In genomic region chr3:79604681-79605080, GRCh38 we compare ENCODE assay signal across 33 cellular contexts.
DNase-seq lines count a peak whose midpoint lies in the region; ATAC-seq, FAIRE-seq and TF ChIP-seq lines count a peak whose summit lies in the region.
"Had no signal": no experiment of that assay in that cellular context is flagged by ENCODE, and none has a peak within 500 bp of the region (broad histone marks: within the 10 kb centered on the region; RNA-seq: fewer than 3 reads in every experiment).

No MANE protein-coding gene starts in this region.

- no TSS peak for BruUV-seq in HepG2 (replicated peaks; lab: Mats Ljungman, UMichigan)

- POLR2A ChIA-PET in HepG2 (lab: Yijun Ruan, JAX), result no interaction called here

- H3K4me3 ChIP-seq in HepG2 (replicated peaks in 1 of 3; ENCODE audit: insufficient read depth in 1 of 3, low read depth in 2 of 3, low read length in 3 of 3), result no peak overlapping the region
- H3K4me3 ChIP-seq in right lobe of liver, result no peak overlapping the region
- no peak overlapping the region for H3K4me3 ChIP-seq in bronchial epithelial cell (ENCODE audit: low read depth, low read length)
- H3K4me3 ChIP-seq in aorta (ENCODE audit: low read length in 2 of 2), result no peak overlapping the region
- H3K4me3 ChIP-seq: adrenal gland, esophagus muscularis mucosa, GM23338, lower lobe of right lung, psoas muscle had no signal

- no peak for TF ChIP-seq CTCF in HepG2 (CRISPR knock-in tag; IDR thresholded peaks at IDR 0.05)
- no peak for TF ChIP-seq CTCF in right lobe of liver (IDR thresholded peaks at IDR 0.05)
- no peak for TF ChIP-seq CTCF in bronchial epithelial cell (IDR thresholded peaks at IDR 0.05; ENCODE audit: insufficient read depth, low read length, severe bottlenecking)
- no peak for TF ChIP-seq CTCF in mesothelial cell of epicardium (IDR thresholded peaks at IDR 0.05; ENCODE audit: unreplicated experiment)

- no peak for TF ChIP-seq RAD21 in HepG2 (CRISPR knock-in tag; IDR thresholded peaks at IDR 0.05)

- no peak overlapping the region for H3K4me3 Mint-ChIP-seq in mesothelial cell of epicardium
- no peak overlapping the region for H3K4me3 Mint-ChIP-seq in activated T-cell treated with anti-CD3 and anti-CD28 coated beads, Interleukin-2, amount 50 U/mL, for 24 hours
- H3K4me3 Mint-ChIP-seq: activated CD4-positive, alpha-beta memory T cell treated with anti-CD3 and anti-CD28 coated beads for 36 hours; activated naive CD4-positive, alpha-beta T cell treated with anti-CD3 and anti-CD28 coated beads for 36 hours; activated T-helper 1 cell treated with anti-CD3 and anti-CD28 coated beads, Interleukin-12 subunit alpha, Interleukin-12 subunit beta, Interleukin-2, Interleukin-4 antibody, amounts not matched to agents 30 ng/mL and 10 ng/mL and 1 ng/mL, durations not matched to agents 14 hours and 24 hours and 36 hours; CD4-positive, CD25-positive, alpha-beta regulatory T cell; GM23338; naive thymus-derived CD4-positive, alpha-beta T cell; type B pancreatic cell had no signal

- TF ChIP-seq EP300 in HepG2 (IDR thresholded peaks at IDR 0.05; ENCODE audit: low read depth in 2 of 2, low read length in 2 of 2) (no peak), HepG2 (CRISPR knock-in tag; IDR thresholded peaks at IDR 0.05; ENCODE audit: borderline replicate concordance) (no peak)

- H3K36me3 ChIP-seq in HepG2 (replicated peaks in 1 of 2; ENCODE audit: control insufficient read depth in 1 of 2, insufficient read depth in 2 of 2, low read length in 2 of 2) (no peaks in the 10 kb centered on the region), right lobe of liver (no peaks in the 10 kb centered on the region), bronchial epithelial cell (ENCODE audit: control insufficient read depth, insufficient read depth, low read length) (no peaks in the 10 kb centered on the region), aorta (ENCODE audit: control insufficient read depth in 1 of 2, insufficient read depth in 2 of 2, low read length in 1 of 2) (no peaks in the 10 kb centered on the region)
- H3K36me3 ChIP-seq: adrenal gland, esophagus muscularis mucosa, lower lobe of right lung had no signal

- DNase-seq in HepG2 (ENCODE audit: low spot score) (no peak), right lobe of liver (no peak), bronchial epithelial cell (ENCODE audit: low read depth) (peak; percentile 11), mesothelial cell of epicardium (ENCODE audit: low spot score in 2 of 2, unreplicated experiment in 2 of 2) (no peak), hepatic stellate cell (ENCODE audit: low spot score) (no peak), aorta (no peak), hypothalamus (lab: John Stamatoyannopoulos, UW) (no peak)
- DNase-seq in activated T-cell treated with anti-CD3 and anti-CD28 coated beads, Interleukin-2, amount 50 U/mL, for 24 hours, result no peak
- DNase-seq: 8988T; activated CD4-positive, alpha-beta memory T cell treated with anti-CD3 and anti-CD28 coated beads for 36 hours; activated CD4-positive, alpha-beta T cell treated with anti-CD3 and anti-CD28 coated beads for 1 hour; activated naive CD4-positive, alpha-beta T cell treated with anti-CD3 and anti-CD28 coated beads for 36 hours; adrenal gland; caudate nucleus; CD4-positive, CD25-positive, alpha-beta regulatory T cell; dermis blood vessel endothelial cell; foreskin melanocyte; Karpas-422; lower lobe of right lung; naive thymus-derived CD4-positive, alpha-beta T cell; NCI-H1436 treated with DMSO at 0.1 percent for 48 hours; NCI-H2081 treated with DMSO at 0.1 percent for 48 hours; NCI-H2227 treated with DMSO at 0.1 percent for 48 hours; NCI-H69; nucleus accumbens; PC-3; psoas muscle; stimulated activated CD4-positive, alpha-beta T cell treated with anti-CD3 and anti-CD28 coated beads, Interleukin-15, amount 100 ng/mL, for 24 hours; stimulated activated CD4-positive, alpha-beta T cell treated with anti-CD3 and anti-CD28 coated beads, Interleukin-4, amount 100 ng/mL, for 4 hours had no signal

- CTCF ChIA-PET in HepG2 (lab: Yijun Ruan, JAX; ENCODE audit: low intra/inter-chr PET ratio, low total read pairs), result no interaction called here

- no peaks in the 10 kb centered on the region for H3K4me1 ChIP-seq in HepG2 (ENCODE audit: insufficient read depth, low read length)
- no peaks in the 10 kb centered on the region for H3K4me1 ChIP-seq in right lobe of liver
- H3K4me1 ChIP-seq in aorta (ENCODE audit: control insufficient read depth in 1 of 2, insufficient read depth in 2 of 2, low read length in 2 of 2), result no peaks in the 10 kb centered on the region
- H3K4me1 ChIP-seq: adrenal gland, esophagus muscularis mucosa, lower lobe of right lung, psoas muscle had no signal

- H3K27ac ChIP-seq in HepG2 (ENCODE audit: extremely low read length, insufficient read depth, low read length), result no peak overlapping the region
- no peak overlapping the region for H3K27ac ChIP-seq in right lobe of liver
- no peak overlapping the region for H3K27ac ChIP-seq in aorta (ENCODE audit: low read depth in 1 of 2, low read length in 2 of 2)
- H3K27ac ChIP-seq: adrenal gland, esophagus muscularis mucosa, lower lobe of right lung, psoas muscle had no signal

- 2% methylated on average over 2 of the region's 2 CpGs for WGBS in HepG2 (ENCODE audit: low lambda C conversion rate)
- 28% methylated on average over 2 of the region's 2 CpGs for WGBS in right lobe of liver (ENCODE audit: insufficient coverage, low coverage, low lambda C conversion rate, missing lambda C conversion rate)
- WGBS in aorta, 2 donors, result 5 to 8% methylated on average over 2 of the region's 2 CpGs

- H3K27ac Mint-ChIP-seq in mesothelial cell of epicardium, result peak overlapping the region; percentile 26
- no peak overlapping the region for H3K27ac Mint-ChIP-seq in activated T-cell treated with anti-CD3 and anti-CD28 coated beads, Interleukin-2, amount 50 U/mL, for 24 hours
- H3K27ac Mint-ChIP-seq: activated CD4-positive, alpha-beta memory T cell treated with anti-CD3 and anti-CD28 coated beads for 36 hours; activated naive CD4-positive, alpha-beta T cell treated with anti-CD3 and anti-CD28 coated beads for 36 hours; activated T-helper 1 cell treated with anti-CD3 and anti-CD28 coated beads, Interleukin-12 subunit alpha, Interleukin-12 subunit beta, Interleukin-2, Interleukin-4 antibody, amounts not matched to agents 30 ng/mL and 10 ng/mL and 1 ng/mL, durations not matched to agents 14 hours and 24 hours and 36 hours; CD4-positive, CD25-positive, alpha-beta regulatory T cell; GM23338; naive thymus-derived CD4-positive, alpha-beta T cell; type B pancreatic cell had no signal

- no peak overlapping the region for H3K9ac ChIP-seq in HepG2 (ENCODE audit: insufficient read depth, low read depth, low read length)

- no peak for TF ChIP-seq POLR2A in HepG2 (IDR thresholded peaks at IDR 0.05; ENCODE audit: insufficient read depth in 1 of 2, low read depth in 2 of 2, low read length in 2 of 2)
- no peak for TF ChIP-seq POLR2A in right lobe of liver (IDR thresholded peaks at IDR 0.05)

- no peaks in the 10 kb centered on the region for H3K79me2 ChIP-seq in HepG2 (ENCODE audit: insufficient read depth, low read length)

- in situ Hi-C loops in HepG2 (cut with HindIII; ENCODE audit: extremely low pct_ligation_motif_present, low pct_unique_long_range_greater_than_20kb), result no loop called here

- no peak for FAIRE-seq in HepG2 (lab: Jason Lieb, UNC)
- FAIRE-seq in bronchial epithelial cell (lab: Jason Lieb, UNC), result no peak

- intact Hi-C loops in HepG2 (cut with micrococcal nuclease; ENCODE audit: unreplicated experiment) (no loop called here), right lobe of liver (cut with DNase I) (no loop called here), aorta (cut with DNase I) (no loop called here)

- H3K9me3 ChIP-seq in HepG2 (ENCODE audit: low read length) (no peaks in the 10 kb centered on the region), right lobe of liver (no peaks in the 10 kb centered on the region), aorta (ENCODE audit: control insufficient read depth, low read length) (no peaks in the 10 kb centered on the region)
- H3K9me3 ChIP-seq: adrenal gland, esophagus muscularis mucosa, lower lobe of right lung, psoas muscle had no signal

- no peaks in the 10 kb centered on the region for H3K9me3 Mint-ChIP-seq in mesothelial cell of epicardium
- peaks cover 11% of the 10 kb centered on the region for H3K9me3 Mint-ChIP-seq in activated T-cell treated with anti-CD3 and anti-CD28 coated beads, Interleukin-2, amount 50 U/mL, for 24 hours
- H3K9me3 Mint-ChIP-seq: GM23338 had no signal

- peaks cover 10% of the 10 kb centered on the region for H3K4me1 Mint-ChIP-seq in mesothelial cell of epicardium
- H3K4me1 Mint-ChIP-seq in activated T-cell treated with anti-CD3 and anti-CD28 coated beads, Interleukin-2, amount 50 U/mL, for 24 hours (ENCODE audit: low read depth), result no peaks in the 10 kb centered on the region
- H3K4me1 Mint-ChIP-seq: CD4-positive, CD25-positive, alpha-beta regulatory T cell; naive thymus-derived CD4-positive, alpha-beta T cell had no signal

- H2AFZ ChIP-seq in HepG2 (ENCODE audit: low read length), result no peak overlapping the region
- H2AFZ ChIP-seq: GM23338 had no signal

- ATAC-seq in HepG2 (no peak), right lobe of liver (no peak), aorta (ENCODE audit: low FRiP score) (no peak)
- ATAC-seq: GM23338; naive thymus-derived CD4-positive, alpha-beta T cell; PC-3; psoas muscle had no signal

- H3K4me2 ChIP-seq in HepG2 (ENCODE audit: low read depth, low read length), result no peak overlapping the region
- H3K4me2 ChIP-seq: GM23338 had no signal

- H4K20me1 ChIP-seq in HepG2 (ENCODE audit: insufficient read depth, low read length), result no peaks in the 10 kb centered on the region

- H3K36me3 Mint-ChIP-seq in mesothelial cell of epicardium, result no peaks in the 10 kb centered on the region
- no peaks in the 10 kb centered on the region for H3K36me3 Mint-ChIP-seq in activated T-cell treated with anti-CD3 and anti-CD28 coated beads, Interleukin-2, amount 50 U/mL, for 24 hours (ENCODE audit: low read depth)
- H3K36me3 Mint-ChIP-seq: activated CD4-positive, alpha-beta memory T cell treated with anti-CD3 and anti-CD28 coated beads for 36 hours; CD4-positive, CD25-positive, alpha-beta regulatory T cell; type B pancreatic cell had no signal

- H3K27me3 Mint-ChIP-seq in mesothelial cell of epicardium (ENCODE audit: low read depth), result peaks cover 7% of the 10 kb centered on the region
- no peaks in the 10 kb centered on the region for H3K27me3 Mint-ChIP-seq in activated T-cell treated with anti-CD3 and anti-CD28 coated beads, Interleukin-2, amount 50 U/mL, for 24 hours
- H3K27me3 Mint-ChIP-seq: activated CD4-positive, alpha-beta memory T cell treated with anti-CD3 and anti-CD28 coated beads for 36 hours; CD4-positive, CD25-positive, alpha-beta regulatory T cell; naive thymus-derived CD4-positive, alpha-beta T cell; type B pancreatic cell had no signal

- H3K27me3 ChIP-seq in HepG2 (ENCODE audit: control insufficient read depth in 1 of 2, insufficient read depth in 2 of 2, low read length in 2 of 2) (no peaks in the 10 kb centered on the region), right lobe of liver (no peaks in the 10 kb centered on the region), bronchial epithelial cell (ENCODE audit: control insufficient read depth, insufficient read depth, low read length) (no peaks in the 10 kb centered on the region), aorta (ENCODE audit: control insufficient read depth in 1 of 2, insufficient read depth in 2 of 2, low read length in 1 of 2) (no peaks in the 10 kb centered on the region)
- H3K27me3 ChIP-seq: adrenal gland, esophagus muscularis mucosa had no signal

TF ChIP-seq in HepG2, 621 proteins besides CTCF, POLR2A, EP300 and RAD21 (continues in another document):
- TF ChIP-seq ZNF253 (CRISPR knock-in tag; IDR thresholded peaks at IDR 0.05; ENCODE audit: borderline replicate concordance), result no peak
